In the genomic region with DNA sequence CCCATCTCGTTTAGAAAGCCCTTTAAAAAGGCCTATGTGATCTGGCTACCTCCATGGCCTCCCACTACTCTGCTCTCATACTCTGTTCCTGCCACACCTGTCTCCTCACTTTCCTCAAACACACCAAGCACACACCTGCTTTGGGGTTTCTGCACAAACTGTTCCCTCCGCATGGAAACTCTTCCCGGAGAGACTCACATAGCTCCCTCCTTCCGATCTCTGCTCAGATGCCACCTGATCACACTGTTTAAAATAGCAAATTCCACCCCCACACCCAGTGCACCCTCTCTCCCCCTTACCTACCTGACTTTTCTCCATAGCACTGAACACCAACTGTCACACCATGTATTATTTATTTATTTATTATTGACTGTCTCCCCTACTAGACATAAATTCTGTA, we compare ENCODE assay signal across 15 cellular contexts.
"Had no signal": no experiment of that assay in that cellular context is flagged by ENCODE, and none has a peak within 500 bp of the region (broad histone marks: within the 10 kb centered on the region; RNA-seq: fewer than 3 reads in every experiment).

No MANE protein-coding gene starts in this region.

- DNase-seq: dermis blood vessel endothelial cell; dorsolateral prefrontal cortex; effector CD4-positive, alpha-beta T cell; effector memory CD4-positive, alpha-beta T cell; foreskin keratinocyte; heart right ventricle; hippocampal formation; left cardiac atrium; left lung; left ventricle myocardium superior; lower lobe of right lung; mesenchymal stem cell; mucosa of descending colon; naive B cell had no signal

- ATAC-seq: foreskin keratinocyte, gastroesophageal sphincter, heart right ventricle, left cardiac atrium, left lung, left ventricle myocardium superior, lower lobe of right lung, mucosa of descending colon had no signal
